In the genomic region with DNA sequence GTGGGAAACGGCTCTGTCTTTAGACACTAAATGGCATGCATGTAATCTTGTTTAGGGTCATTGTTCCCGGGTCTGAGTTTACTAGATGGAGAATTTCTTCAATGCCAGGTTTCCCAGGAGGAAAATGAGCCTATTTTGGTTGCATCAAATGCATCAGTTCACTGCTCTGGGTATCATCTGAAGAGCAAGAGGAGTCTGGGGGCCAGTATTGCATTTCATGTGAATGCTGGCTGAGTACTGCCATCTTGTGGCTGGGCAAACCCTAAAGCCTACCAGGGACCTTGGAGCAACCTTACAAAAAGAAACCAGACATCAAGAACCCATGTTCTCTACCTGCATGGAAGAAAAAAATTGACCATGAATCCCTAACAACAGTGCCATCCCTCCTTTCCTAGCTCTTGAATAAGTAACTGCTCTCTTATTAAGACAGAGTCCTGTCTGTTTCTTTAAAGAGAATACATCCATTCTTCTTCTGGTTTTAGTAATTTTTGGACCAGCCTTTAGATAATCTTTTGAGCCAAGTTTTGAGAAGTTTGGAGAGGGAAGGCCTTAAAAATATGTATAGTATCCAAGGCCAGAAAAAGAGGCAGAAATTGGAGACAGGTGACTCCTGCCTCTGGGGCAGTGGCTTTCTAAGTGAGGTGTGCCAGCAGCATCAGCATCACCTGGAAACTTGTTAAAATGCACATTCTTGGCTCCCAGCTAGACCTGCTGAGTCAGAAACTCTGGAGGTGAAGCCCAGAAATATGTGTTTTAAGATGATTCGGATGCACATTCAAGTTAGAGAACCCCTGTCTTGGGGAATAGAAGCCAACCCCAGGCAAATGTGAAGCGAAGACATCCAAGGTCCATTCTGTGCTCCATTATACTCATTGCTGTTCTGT, we compare ENCODE assay signal across 8 cellular contexts.
DNase-seq lines count a peak whose midpoint lies in the region; ATAC-seq, FAIRE-seq and TF ChIP-seq lines count a peak whose summit lies in the region.

No MANE protein-coding gene starts in this region.

- no peaks in the 10 kb centered on the region for H4K20me1 ChIP-seq in fibroblast of lung (ENCODE audit: control insufficient read depth, extremely low read depth, insufficient read depth, low read length)

- ATAC-seq in HG03460 (IDR thresholded peaks at IDR 0.05; ENCODE audit: unreplicated experiment) (peak; percentile 27), pancreas (peak; percentile 48 to 87 (median 82))

- H3K27me3 ChIP-seq in Caco-2 (replicated peaks; ENCODE audit: control insufficient read depth, insufficient read depth, low read length) = no peaks in the 10 kb centered on the region
- no peaks in the 10 kb centered on the region for H3K27me3 ChIP-seq in fibroblast of lung (ENCODE audit: control insufficient read depth, insufficient read depth, low read length)
- no peaks in the 10 kb centered on the region for H3K27me3 ChIP-seq in pancreas

- no peaks in the 10 kb centered on the region for H3K4me1 Mint-ChIP-seq in Caco-2 (ENCODE audit: low read depth, unreplicated experiment)

- DNase-seq in Caco-2 = peak; percentile 61 to 67
- peak; percentile 30 to 75 for DNase-seq in NOMO-1 (lab: John Stamatoyannopoulos, UW; ENCODE audit: unreplicated experiment in 2 of 2)
- DNase-seq in activated T-cell treated with anti-CD3 and anti-CD28 coated beads for 24 hours (ENCODE audit: low read depth) = peak; percentile 65
- peak; percentile 36 to 45 for DNase-seq in fibroblast of lung (ENCODE audit: low read depth in 2 of 2)
- peak in 2 of 6 donors; percentile 24 to 31 for DNase-seq in pancreas
- peak; percentile 58 for DNase-seq in urothelium cell line (ENCODE audit: low spot score)
- no peak for DNase-seq in T1000 (lab: John Stamatoyannopoulos, UW)

- TF ChIP-seq CTCF in Caco-2 (IDR thresholded peaks at IDR 0.05; ENCODE audit: insufficient read depth in 1 of 2, low read depth in 1 of 2, low read length in 1 of 2, severe bottlenecking in 1 of 2, unreplicated experiment in 1 of 2) (peak; percentile 76 to 86), fibroblast of lung (conservative IDR thresholded peaks at IDR 0.05 in 1 of 2, IDR thresholded peaks at IDR 0.05 in 1 of 2; ENCODE audit: low read depth in 1 of 2, low read length in 2 of 2) (peak; percentile 66 to 69), pancreas (IDR thresholded peaks at IDR 0.05) (peak; percentile 25 to 46 (median 36))

- no peaks in the 10 kb centered on the region for H3K9me3 ChIP-seq in Caco-2
- no peaks in the 10 kb centered on the region for H3K9me3 ChIP-seq in fibroblast of lung (ENCODE audit: control insufficient read depth, insufficient read depth, low read depth, low read length)
- H3K9me3 ChIP-seq in pancreas = no peaks in the 10 kb centered on the region

- H3K79me2 ChIP-seq in fibroblast of lung (ENCODE audit: control insufficient read depth, insufficient read depth, low read length) = no peaks in the 10 kb centered on the region

- POLR2A ChIA-PET in Caco-2 (lab: Charles Lee) = no interaction called here

- H3K27ac Mint-ChIP-seq in Caco-2 (ENCODE audit: unreplicated experiment) = no peak overlapping the region

- no peaks in the 10 kb centered on the region for H3K36me3 Mint-ChIP-seq in Caco-2 (ENCODE audit: insufficient read depth, unreplicated experiment)

- BruUV-seq in Caco-2 (replicated peaks; lab: Mats Ljungman, UMichigan) = no TSS peak

- no peak overlapping the region for H3K4me3 Mint-ChIP-seq in Caco-2 (ENCODE audit: unreplicated experiment)

- WGBS in pancreas, 2 donors = 40 to 49% methylated on average over 4 of the region's 4 CpGs

- H3K36me3 ChIP-seq in Caco-2 (ENCODE audit: control insufficient read depth, insufficient read depth, low read length) (no peaks in the 10 kb centered on the region), fibroblast of lung (ENCODE audit: control insufficient read depth, insufficient read depth, low read length) (no peaks in the 10 kb centered on the region), pancreas (no peaks in the 10 kb centered on the region)

- CTCF ChIA-PET in Caco-2 (lab: Charles Lee) = no interaction called here

- H2AFZ ChIP-seq in fibroblast of lung (ENCODE audit: low read length) = no peak overlapping the region

- H3K4me2 ChIP-seq in fibroblast of lung (ENCODE audit: extremely low read depth, insufficient read depth, low read length) = no peak overlapping the region

- no peak for FAIRE-seq in pancreas (lab: Jason Lieb, UNC)
- FAIRE-seq in urothelium cell line (lab: Jason Lieb, UNC) = peak; percentile 9

- no peaks in the 10 kb centered on the region for H3K9me3 Mint-ChIP-seq in Caco-2 (ENCODE audit: unreplicated experiment)

- H3K4me1 ChIP-seq in Caco-2 (no peaks in the 10 kb centered on the region), fibroblast of lung (ENCODE audit: control insufficient read depth, extremely low read depth, insufficient read depth, low read length) (no peaks in the 10 kb centered on the region), pancreas (no peaks in the 10 kb centered on the region)

- H3K4me3 ChIP-seq in Caco-2 (ENCODE audit: low read depth, low read length) (no peak overlapping the region), fibroblast of lung (replicated peaks in 1 of 4; ENCODE audit: control extremely low read depth in 1 of 4, insufficient read depth in 1 of 4, low read depth in 3 of 4, low read length in 4 of 4) (no peak overlapping the region), pancreas (no peak overlapping the region)

- H3K27me3 Mint-ChIP-seq in Caco-2 (ENCODE audit: insufficient read depth, unreplicated experiment) = peaks cover 4% of the 10 kb centered on the region

- H3K27ac ChIP-seq in fibroblast of lung (ENCODE audit: insufficient read depth, low read length) (no peak overlapping the region), pancreas (no peak overlapping the region)

- intact Hi-C loops in Caco-2 (cut with micrococcal nuclease; ENCODE audit: unreplicated experiment) (loop anchor here (1.0 to 5.0 kb wide), 4 partner anchors 142 to 466 kb away; partner anchors contain the start of gene CXCR4), pancreas (cut with DNase I) (loop anchor here in 1 of 3 donors (10.0 kb wide), 1 partner anchor 464 kb away; no protein-coding TSS in a partner anchor)

- no peak overlapping the region for H3K9ac ChIP-seq in fibroblast of lung (ENCODE audit: insufficient read depth, low read length)
